In genomic region chr2:19359021-19359357, GRCh38 we compare ENCODE assay signal across 10 cellular contexts.
DNase-seq lines count a peak whose midpoint lies in the region; ATAC-seq and TF ChIP-seq lines count a peak whose summit lies in the region.
"Had no signal": no experiment of that assay in that cellular context is flagged by ENCODE, and none has a peak within 500 bp of the region (broad histone marks: within the 10 kb centered on the region; RNA-seq: fewer than 3 reads in every experiment).

No MANE protein-coding gene starts in this region.

- H3K36me3 ChIP-seq in MM.1S (replicated peaks; ENCODE audit: insufficient read depth, low read length) (no peaks in the 10 kb centered on the region), neuron (ENCODE audit: insufficient read depth, low read length) (no peaks in the 10 kb centered on the region)

- H3K4me3 ChIP-seq in AG04449 (ENCODE audit: low read depth, low read length) (peak overlapping the region; percentile 77), MM.1S (ENCODE audit: low read length) (peak overlapping the region; percentile 66), fibroblast of mammary gland (ENCODE audit: control insufficient read depth, low read depth, low read length) (peak overlapping the region; percentile 50), neuron (ENCODE audit: low read length) (peak overlapping the region; percentile 41)

- no peaks in the 10 kb centered on the region for H3K9me2 ChIP-seq in MM.1S (replicated peaks; ENCODE audit: insufficient read depth, low read length)

- peak overlapping the region; percentile 95 for H3K4me2 ChIP-seq in MM.1S (ENCODE audit: low read depth, low read length)

- H3F3A ChIP-seq in MM.1S (ENCODE audit: insufficient read depth, low read length): no peaks in the 10 kb centered on the region

- TF ChIP-seq CTCF in AG04449 (IDR thresholded peaks at IDR 0.05; ENCODE audit: insufficient read depth, low read length, missing control alignments): no peak
- no peak for TF ChIP-seq CTCF in MM.1S (IDR thresholded peaks at IDR 0.05; ENCODE audit: low read length)
- no peak for TF ChIP-seq CTCF in fibroblast of mammary gland (conservative IDR thresholded peaks at IDR 0.05; ENCODE audit: control insufficient read depth, insufficient read depth, low read depth, low read length)

- no peaks in the 10 kb centered on the region for H3K79me2 ChIP-seq in MM.1S (ENCODE audit: low read length)

- H3K9me3 ChIP-seq in MM.1S (replicated peaks; ENCODE audit: insufficient read depth, low read length): no peaks in the 10 kb centered on the region
- peaks cover 2% of the 10 kb centered on the region for H3K9me3 ChIP-seq in neuron (ENCODE audit: low read length)

- no peaks in the 10 kb centered on the region for H4K20me1 ChIP-seq in MM.1S (ENCODE audit: insufficient read depth, low read length)

- ATAC-seq in HG03139 (IDR thresholded peaks at IDR 0.05; ENCODE audit: unreplicated experiment): no peak
- no peak for ATAC-seq in GM18502 (IDR thresholded peaks at IDR 0.05; ENCODE audit: poor library complexity, unreplicated experiment)

- H2AFZ ChIP-seq in MM.1S (ENCODE audit: low read length): peak overlapping the region; percentile 70
- no peak overlapping the region for H2AFZ ChIP-seq in neuron (ENCODE audit: low read depth, low read length)

- H3K27me3 ChIP-seq in MM.1S (replicated peaks; ENCODE audit: insufficient read depth, low read length) (peaks cover 61% of the 10 kb centered on the region), neuron (ENCODE audit: insufficient read depth, low read length) (peaks cover 96% of the 10 kb centered on the region)

- no peak overlapping the region for H3K27ac ChIP-seq in MM.1S (ENCODE audit: low read length)

- POLR2A ChIA-PET in AG04449 (lab: Yijun Ruan, JAX): interaction anchor here (0.6 to 2.8 kb wide), 12 partner anchors 11 to 799 kb away, joined by 3 to 20 read pairs (median 4); partner anchors contain the start of gene RDH14

- CTCF ChIA-PET in AG04449 (lab: Yijun Ruan, JAX): interaction anchor here (0.8 to 5.2 kb wide), 10 partner anchors 9 to 974 kb away, joined by 3 to 35 read pairs (median 4); no protein-coding TSS in a partner anchor

- H3K4me1 ChIP-seq in MM.1S (ENCODE audit: low read length) (no peaks in the 10 kb centered on the region), neuron (ENCODE audit: insufficient read depth, low read length) (peaks cover 35% of the 10 kb centered on the region)

- no peak for DNase-seq in AG04449 (ENCODE audit: low read depth, low spot score)
- DNase-seq in MM.1S: no peak
- DNase-seq in fibroblast of mammary gland (ENCODE audit: low read depth): no peak
- no peak for DNase-seq in HPDE6-E6E7 (ENCODE audit: extremely low spot score)
- no peak for DNase-seq in RPMI8226
- DNase-seq: CD4-positive, CD25-positive, alpha-beta regulatory T cell; stimulated activated naive CD4-positive, alpha-beta T cell treated with Interleukin-2 at 50 U/mL for 16 hours had no signal

- no peak overlapping the region; the same call in 1 of the 2 replicates for H3K9ac ChIP-seq in MM.1S (ENCODE audit: low read length)
